ENCODE assay signal across 25 cellular contexts in genomic region chr3:42394579-42395288, GRCh38.
DNase-seq lines count a peak whose midpoint lies in the region; ATAC-seq lines count a peak whose summit lies in the region.
"Had no signal": no experiment of that assay in that cellular context is flagged by ENCODE, and none has a peak within 500 bp of the region (broad histone marks: within the 10 kb centered on the region; RNA-seq: fewer than 3 reads in every experiment).

No MANE protein-coding gene starts in this region.

- no peaks in the 10 kb centered on the region for H3K27me3 Mint-ChIP-seq in activated naive CD8-positive, alpha-beta T cell
- H3K27me3 Mint-ChIP-seq in activated naive CD8-positive, alpha-beta T cell treated with anti-CD3 and anti-CD28 coated beads, Interleukin-2, amount 50 U/mL, for 24 hours: no peaks in the 10 kb centered on the region
- H3K27me3 Mint-ChIP-seq: activated naive CD8-positive, alpha-beta T cell treated with anti-CD3 and anti-CD28 coated beads for 36 hours had no signal

- H3K9me3 Mint-ChIP-seq in activated naive CD8-positive, alpha-beta T cell (ENCODE audit: low read depth): no peaks in the 10 kb centered on the region
- no peaks in the 10 kb centered on the region for H3K9me3 Mint-ChIP-seq in activated naive CD8-positive, alpha-beta T cell treated with anti-CD3 and anti-CD28 coated beads, Interleukin-2, amount 50 U/mL, for 24 hours
- H3K9me3 Mint-ChIP-seq: activated B cell treated with CpG ODN at 0.5 μM for 24 hours; activated naive CD8-positive, alpha-beta T cell treated with anti-CD3 and anti-CD28 coated beads for 36 hours; central memory CD8-positive, alpha-beta T cell; nephron; stimulated activated memory B cell treated with anti-CD40 and anti-IgM and Interleukin-4, amounts not matched to agents 10 μg/mL and 1 μg/mL and 100 μg/mL, for 72 hours had no signal

- no peak for DNase-seq in activated naive CD8-positive, alpha-beta T cell treated with anti-CD3 and anti-CD28 coated beads, Interleukin-2, amount 50 U/mL, for 24 hours
- peak; percentile 75 for DNase-seq in NCI-H2029 (lab: John Stamatoyannopoulos, UW)
- DNase-seq in NCI-H748 treated with DMSO at 0.1 percent for 48 hours (lab: John Stamatoyannopoulos, UW): peak; percentile 18
- DNase-seq in retina: peak; percentile 16
- no peak for DNase-seq in NOMO-1 treated with DMSO at 0.1 percent for 48 hours (lab: John Stamatoyannopoulos, UW; ENCODE audit: unreplicated experiment)
- no peak for DNase-seq in SIG-M5 treated with dmso at 0.1 percent for 504 hours (lab: John Stamatoyannopoulos, UW; ENCODE audit: unreplicated experiment)
- DNase-seq in RKO (ENCODE audit: low spot score): no peak
- DNase-seq: ACHN; activated B cell treated with CpG ODN at 0.5 μM for 24 hours; activated CD4-positive, alpha-beta T cell treated with anti-CD3 and anti-CD28 coated beads, Interleukin-2, amount 50 U/mL, for 48 hours; activated CD8-positive, alpha-beta memory T cell treated with anti-CD3 and anti-CD28 coated beads, Interleukin-2, amount 50 U/mL, for 48 hours; activated naive CD8-positive, alpha-beta T cell treated with anti-CD3 and anti-CD28 coated beads for 36 hours; dorsolateral prefrontal cortex; kidney; lower lobe of right lung; mucosa of descending colon; NCI-H1048; NCI-H446; spleen; stimulated activated CD4-positive, alpha-beta T cell treated with anti-CD3 and anti-CD28 coated beads, Interleukin-4, amount 100 ng/mL, for 1 hour; T-helper 9 cell had no signal

- peak overlapping the region; percentile 47 for H3K27ac Mint-ChIP-seq in activated naive CD8-positive, alpha-beta T cell
- H3K27ac Mint-ChIP-seq in activated naive CD8-positive, alpha-beta T cell treated with anti-CD3 and anti-CD28 coated beads, Interleukin-2, amount 50 U/mL, for 24 hours: no peak overlapping the region
- H3K27ac Mint-ChIP-seq: activated B cell treated with CpG ODN at 0.5 μM for 24 hours; activated naive CD8-positive, alpha-beta T cell treated with anti-CD3 and anti-CD28 coated beads for 36 hours; nephron; stimulated activated memory B cell treated with anti-CD40 and anti-IgM and Interleukin-4, amounts not matched to agents 10 μg/mL and 1 μg/mL and 100 μg/mL, for 72 hours had no signal

- no peak for ATAC-seq in activated naive CD8-positive, alpha-beta T cell treated with anti-CD3 and anti-CD28 coated beads, Interleukin-2, amount 50 U/mL, for 24 hours
- ATAC-seq: lower lobe of right lung; mucosa of descending colon; stimulated activated memory B cell treated with anti-CD40 and anti-IgM and Interleukin-4, amounts not matched to agents 10 μg/mL and 1 μg/mL and 100 μg/mL, for 72 hours had no signal

- H3K4me3 Mint-ChIP-seq in activated naive CD8-positive, alpha-beta T cell: no peak overlapping the region
- no peak overlapping the region for H3K4me3 Mint-ChIP-seq in activated naive CD8-positive, alpha-beta T cell treated with anti-CD3 and anti-CD28 coated beads, Interleukin-2, amount 50 U/mL, for 24 hours
- H3K4me3 Mint-ChIP-seq: activated B cell treated with CpG ODN at 0.5 μM for 24 hours; activated naive CD8-positive, alpha-beta T cell treated with anti-CD3 and anti-CD28 coated beads for 36 hours; central memory CD8-positive, alpha-beta T cell; nephron; stimulated activated memory B cell treated with anti-CD40 and anti-IgM and Interleukin-4, amounts not matched to agents 10 μg/mL and 1 μg/mL and 100 μg/mL, for 72 hours had no signal

- H3K4me1 Mint-ChIP-seq in activated naive CD8-positive, alpha-beta T cell (ENCODE audit: low read depth): peaks cover 23% of the 10 kb centered on the region
- peaks cover 19% of the 10 kb centered on the region for H3K4me1 Mint-ChIP-seq in activated naive CD8-positive, alpha-beta T cell treated with anti-CD3 and anti-CD28 coated beads, Interleukin-2, amount 50 U/mL, for 24 hours
- H3K4me1 Mint-ChIP-seq: activated B cell treated with CpG ODN at 0.5 μM for 24 hours; central memory CD8-positive, alpha-beta T cell; nephron; stimulated activated memory B cell treated with anti-CD40 and anti-IgM and Interleukin-4, amounts not matched to agents 10 μg/mL and 1 μg/mL and 100 μg/mL, for 72 hours had no signal

- H3K36me3 Mint-ChIP-seq in activated naive CD8-positive, alpha-beta T cell: no peaks in the 10 kb centered on the region
- H3K36me3 Mint-ChIP-seq in activated naive CD8-positive, alpha-beta T cell treated with anti-CD3 and anti-CD28 coated beads, Interleukin-2, amount 50 U/mL, for 24 hours (ENCODE audit: low read depth): no peaks in the 10 kb centered on the region
- H3K36me3 Mint-ChIP-seq: activated naive CD8-positive, alpha-beta T cell treated with anti-CD3 and anti-CD28 coated beads for 36 hours; stimulated activated memory B cell treated with anti-CD40 and anti-IgM and Interleukin-4, amounts not matched to agents 10 μg/mL and 1 μg/mL and 100 μg/mL, for 72 hours had no signal

Comparison
In these comparisons a context has a peak if more than half of its experiments do, and no peak if none do; other contexts are left out.
1. DNase-seq: peak in NCI-H2029 (single experiment), NCI-H748 treated with DMSO at 0.1 percent for 48 hours (single experiment) and retina (single experiment); none in activated naive CD8-positive, alpha-beta T cell treated with anti-CD3 and anti-CD28 coated beads, Interleukin-2, amount 50 U/mL, for 24 hours (single experiment), NOMO-1 treated with DMSO at 0.1 percent for 48 hours (single experiment), SIG-M5 treated with dmso at 0.1 percent for 504 hours (single experiment) and RKO (single experiment).